ENCODE assay signal across 8 cellular contexts in genomic region chr17:7574176-7574953, GRCh38. TPM values are rescaled to one million over a fixed set of nuclear protein-coding genes. Genes with fewer than 3 reads are reported as not detected.
DNase-seq lines count a peak whose midpoint lies in the region; TF ChIP-seq lines count a peak whose summit lies in the region.

No MANE protein-coding gene starts in this region.

- H3K27me3 ChIP-seq in HL-60 (ENCODE audit: insufficient read depth, poor library complexity, severe bottlenecking): no peaks in the 10 kb centered on the region

- peak overlapping the region; percentile 34 to 99 (median 82) for H3K27ac Mint-ChIP-seq in brain

- H3K4me1 ChIP-seq in mesodermal cell (ENCODE audit: control insufficient read depth, insufficient read depth, low read length, poor library complexity, severe bottlenecking): peaks cover 37% of the 10 kb centered on the region

- H3K27ac ChIP-seq in 22Rv1 (peak overlapping the region; percentile 99), HL-60 (replicated peaks) (peak overlapping the region; percentile 99), mesodermal cell (ENCODE audit: low read depth, low read length, severe bottlenecking) (peak overlapping the region; percentile 96)

- H3K4me1 Mint-ChIP-seq in brain: peaks cover 69% of the 10 kb centered on the region

- H3K4me3 ChIP-seq in HL-60 (replicated peaks; ENCODE audit: insufficient read depth, low read length): peak overlapping the region; percentile 61
- peak overlapping the region; percentile 99 for H3K4me3 ChIP-seq in mesodermal cell (ENCODE audit: extremely low read depth, insufficient read depth, low read length, poor library complexity, severe bottlenecking)

- peak overlapping the region; percentile 94 to 99 (median 96) for H3K4me3 Mint-ChIP-seq in brain

- H3K9me3 Mint-ChIP-seq in brain: peaks cover 0 to 4% (median 0%) of the 10 kb centered on the region in 5 experiments

- no peaks in the 10 kb centered on the region for H3K9me3 ChIP-seq in mesodermal cell (ENCODE audit: control insufficient read depth, low read length)

- H3K27me3 Mint-ChIP-seq in brain: peaks cover 16% of the 10 kb centered on the region

- DNase-seq in HL-60 (ENCODE audit: low read depth in 1 of 2, low spot score in 1 of 2): peak in 1 of 2 experiments; percentile 0
- DNase-seq in GM13976 (ENCODE audit: low spot score): no peak
- no peak for DNase-seq in stimulated activated CD8-positive, alpha-beta memory T cell treated with anti-CD3 and anti-CD28 coated beads, Interleukin-4, amount 100 ng/mL, for 48 hours
- DNase-seq in activated effector memory CD4-positive, alpha-beta T cell treated with Interleukin-2 at 50 U/mL for 16 hours: no peak
- no peak for DNase-seq in GM20000 (ENCODE audit: low spot score)

- peaks cover 82% of the 10 kb centered on the region for H3K36me3 ChIP-seq in mesodermal cell (ENCODE audit: control insufficient read depth, insufficient read depth, low read length)

- 25 to 31% methylated on average over 9 to 10 of the region's 15 CpGs for WGBS in mesodermal cell (ENCODE audit: insufficient coverage in 2 of 2), 2 experiments

- peaks cover 85% of the 10 kb centered on the region for H3K36me3 Mint-ChIP-seq in brain

- in situ Hi-C loops in GM13976 (cut with MboI; ENCODE audit: low sequenced_read_pairs, unreplicated experiment): no loop called here

- TF ChIP-seq CTCF in 22Rv1 (IDR thresholded peaks at IDR 0.05) (no peak), HL-60 (IDR thresholded peaks at IDR 0.05; ENCODE audit: insufficient read depth, low read length) (no peak), brain (conservative IDR thresholded peaks at IDR 0.05) (no peak), GM13976 (IDR thresholded peaks at IDR 0.05; ENCODE audit: borderline replicate concordance, control extremely low read depth, extremely low read depth, insufficient read depth, missing control alignments) (no peak), GM20000 (IDR thresholded peaks at IDR 0.05; ENCODE audit: extremely low read depth, missing control alignments) (no peak)

RNA-seq across cellular contexts. Expression of gene CD68, which starts 5.1 kb away (rescaled TPM):
- polyA plus RNA-seq in brain (ENCODE audit: insufficient read depth, low read depth, low replicate concordance): 23.2 TPM
- polyA plus RNA-seq in mesodermal cell (2013, experiment 1 of 2): 5.8 TPM
- 4.1 TPM for polyA plus RNA-seq in mesodermal cell (2013, experiment 2 of 2)

RNA-seq across cellular contexts. Expression of gene MPDU1, which starts 9.3 kb away (rescaled TPM):
- 148 TPM for polyA plus RNA-seq in brain (ENCODE audit: insufficient read depth, low read depth, low replicate concordance)
- polyA plus RNA-seq in mesodermal cell (2013, experiment 1 of 2): 43.3 TPM
- polyA plus RNA-seq in mesodermal cell (2013, experiment 2 of 2): 44.5 TPM

RNA-seq across cellular contexts. Expression of gene SENP3, which starts 12.6 kb away (rescaled TPM):
- polyA plus RNA-seq in brain (ENCODE audit: insufficient read depth, low read depth, low replicate concordance): 125 TPM
- 53.6 TPM for polyA plus RNA-seq in mesodermal cell (2013, experiment 1 of 2)
- 65.0 TPM for polyA plus RNA-seq in mesodermal cell (2013, experiment 2 of 2)

RNA-seq across cellular contexts. Expression of gene SOX15, which starts 15.5 kb away (rescaled TPM):
- 5.3 TPM for polyA plus RNA-seq in brain (ENCODE audit: insufficient read depth, low read depth, low replicate concordance)
- not detected for polyA plus RNA-seq in mesodermal cell (2013, experiment 1 of 2)
- polyA plus RNA-seq in mesodermal cell (2013, experiment 2 of 2): 0.61 TPM

RNA-seq across cellular contexts. Expression of gene TNFSF13, which starts 15.8 kb away (rescaled TPM):
- polyA plus RNA-seq in brain (ENCODE audit: insufficient read depth, low read depth, low replicate concordance): 17.3 TPM
- 1.5 TPM for polyA plus RNA-seq in mesodermal cell (2013, experiment 1 of 2)
- polyA plus RNA-seq in mesodermal cell (2013, experiment 2 of 2): 0.91 TPM
